In genomic region chr1:44694863-44695478, GRCh38 we compare ENCODE assay signal across 13 cellular contexts. TPM values are rescaled to one million over a fixed set of nuclear protein-coding genes. Genes with fewer than 3 reads are reported as not detected.
A peak's percentile ranks its signal among the peaks of the same experiment; 100 is the strongest.
DNase-seq lines count a peak whose midpoint lies in the region; ATAC-seq and TF ChIP-seq lines count a peak whose summit lies in the region.
"Had no signal": no experiment of that assay in that cellular context is flagged by ENCODE, and none has a peak within 500 bp of the region (broad histone marks: within the 10 kb centered on the region; RNA-seq: fewer than 3 reads in every experiment).

No MANE protein-coding gene starts in this region.

- DNase-seq in left lobe of liver (ENCODE audit: low spot score), result no peak
- DNase-seq in colonic mucosa, result no peak
- no peak for DNase-seq in SHP77 treated with DMSO at 0.1 percent for 48 hours (lab: John Stamatoyannopoulos, UW)
- no peak for DNase-seq in activated CD4-positive, alpha-beta T cell treated with anti-CD3 and anti-CD28 coated beads, Interleukin-2, amount 50 U/mL, for 4 hours
- DNase-seq in activated T-helper 1 cell treated with anti-CD3 and anti-CD28 coated beads, Interleukin-12 subunit alpha, Interleukin-12 subunit beta, Interleukin-2, Interleukin-4 antibody, amounts not matched to agents 30 ng/mL and 10 ng/mL and 1 ng/mL, durations not matched to agents 14 hours and 24 hours and 36 hours (ENCODE audit: low spot score), result no peak
- DNase-seq: CD4-positive, alpha-beta memory T cell; NCI-H1930 had no signal

- no peak overlapping the region for H3K27ac Mint-ChIP-seq in activated T-helper 1 cell treated with anti-CD3 and anti-CD28 coated beads, Interleukin-12 subunit alpha, Interleukin-12 subunit beta, Interleukin-2, Interleukin-4 antibody, amounts not matched to agents 30 ng/mL and 10 ng/mL and 1 ng/mL, durations not matched to agents 14 hours and 24 hours and 36 hours
- H3K27ac Mint-ChIP-seq: CD4-positive, alpha-beta memory T cell had no signal

- intact Hi-C loops in colonic mucosa (cut with DNase I), result no loop called here
- intact Hi-C loops in activated T-helper 1 cell treated with anti-CD3 and anti-CD28 coated beads, Interleukin-12 subunit alpha, Interleukin-12 subunit beta, Interleukin-2, Interleukin-4 antibody, amounts not matched to agents 30 ng/mL and 10 ng/mL and 1 ng/mL, durations not matched to agents 14 hours and 24 hours and 36 hours (cut with micrococcal nuclease), result no loop called here

- ATAC-seq in GM18511 (IDR thresholded peaks at IDR 0.05; ENCODE audit: unreplicated experiment) (peak; percentile 69), GM21447 (IDR thresholded peaks at IDR 0.05; ENCODE audit: unreplicated experiment) (peak; percentile 62), HG03095 (IDR thresholded peaks at IDR 0.05; ENCODE audit: unreplicated experiment) (peak; percentile 70), left lobe of liver (peak; percentile 41)

- no peaks in the 10 kb centered on the region for H3K4me1 ChIP-seq in colonic mucosa

- peaks cover 2% of the 10 kb centered on the region for H3K36me3 Mint-ChIP-seq in activated T-helper 1 cell treated with anti-CD3 and anti-CD28 coated beads, Interleukin-12 subunit alpha, Interleukin-12 subunit beta, Interleukin-2, Interleukin-4 antibody, amounts not matched to agents 30 ng/mL and 10 ng/mL and 1 ng/mL, durations not matched to agents 14 hours and 24 hours and 36 hours (ENCODE audit: low read depth)
- H3K36me3 Mint-ChIP-seq: CD4-positive, alpha-beta memory T cell had no signal

- H3K9me3 ChIP-seq in colonic mucosa, result no peaks in the 10 kb centered on the region
- H3K9me3 ChIP-seq: neutrophil had no signal

- H3K27me3 ChIP-seq in colonic mucosa, result no peaks in the 10 kb centered on the region
- H3K27me3 ChIP-seq: neutrophil had no signal

- H3K36me3 ChIP-seq in colonic mucosa, result no peaks in the 10 kb centered on the region
- H3K36me3 ChIP-seq: neutrophil had no signal

- no peak overlapping the region for H3K27ac ChIP-seq in colonic mucosa
- H3K27ac ChIP-seq: neutrophil had no signal

- no peak overlapping the region for H3K9ac ChIP-seq in colonic mucosa (ENCODE audit: low read depth in 2 of 2, low read length in 2 of 2)

- H3K27me3 Mint-ChIP-seq in activated T-helper 1 cell treated with anti-CD3 and anti-CD28 coated beads, Interleukin-12 subunit alpha, Interleukin-12 subunit beta, Interleukin-2, Interleukin-4 antibody, amounts not matched to agents 30 ng/mL and 10 ng/mL and 1 ng/mL, durations not matched to agents 14 hours and 24 hours and 36 hours (ENCODE audit: insufficient read depth), result no peaks in the 10 kb centered on the region

- H3K4me3 ChIP-seq in colonic mucosa, result no peak overlapping the region

- peaks cover 26% of the 10 kb centered on the region for H3K4me1 Mint-ChIP-seq in activated T-helper 1 cell treated with anti-CD3 and anti-CD28 coated beads, Interleukin-12 subunit alpha, Interleukin-12 subunit beta, Interleukin-2, Interleukin-4 antibody, amounts not matched to agents 30 ng/mL and 10 ng/mL and 1 ng/mL, durations not matched to agents 14 hours and 24 hours and 36 hours (ENCODE audit: low read depth)

- H3K4me3 Mint-ChIP-seq in activated T-helper 1 cell treated with anti-CD3 and anti-CD28 coated beads, Interleukin-12 subunit alpha, Interleukin-12 subunit beta, Interleukin-2, Interleukin-4 antibody, amounts not matched to agents 30 ng/mL and 10 ng/mL and 1 ng/mL, durations not matched to agents 14 hours and 24 hours and 36 hours, result no peak overlapping the region
- H3K4me3 Mint-ChIP-seq: CD4-positive, alpha-beta memory T cell had no signal

- no peak for TF ChIP-seq CTCF in colonic mucosa (IDR thresholded peaks at IDR 0.05)

- H3K9me3 Mint-ChIP-seq in activated T-helper 1 cell treated with anti-CD3 and anti-CD28 coated beads, Interleukin-12 subunit alpha, Interleukin-12 subunit beta, Interleukin-2, Interleukin-4 antibody, amounts not matched to agents 30 ng/mL and 10 ng/mL and 1 ng/mL, durations not matched to agents 14 hours and 24 hours and 36 hours, result no peaks in the 10 kb centered on the region

RNA-seq across cellular contexts. Expression of gene ARMH1, which starts 20.5 kb away (rescaled TPM):
- 14.7 TPM for total RNA-seq in left lobe of liver
- total RNA-seq in colonic mucosa, result 1 to 10 TPM; 1.3 to 5.1 TPM
- 95.3 and 99.8 TPM in 2 replicates for total RNA-seq in activated T-helper 1 cell treated with anti-CD3 and anti-CD28 coated beads, Interleukin-12 subunit alpha, Interleukin-12 subunit beta, Interleukin-2, Interleukin-4 antibody, amounts not matched to agents 30 ng/mL and 10 ng/mL and 1 ng/mL, durations not matched to agents 14 hours and 24 hours and 36 hours

RNA-seq across cellular contexts. Expression of gene TMEM53, which starts 20.7 kb away (rescaled TPM):
- total RNA-seq in left lobe of liver, result 27.5 TPM
- 10 to 100 TPM; 26.4 to 29.6 TPM for total RNA-seq in colonic mucosa
- total RNA-seq in activated T-helper 1 cell treated with anti-CD3 and anti-CD28 coated beads, Interleukin-12 subunit alpha, Interleukin-12 subunit beta, Interleukin-2, Interleukin-4 antibody, amounts not matched to agents 30 ng/mL and 10 ng/mL and 1 ng/mL, durations not matched to agents 14 hours and 24 hours and 36 hours, result 4.3 and 6.6 TPM in 2 replicates

RNA-seq across cellular contexts. Expression of gene RNU5D-1, which starts 36.0 kb away (rescaled TPM):
- total RNA-seq in left lobe of liver (not detected), colonic mucosa (not detected)
- total RNA-seq in activated T-helper 1 cell treated with anti-CD3 and anti-CD28 coated beads, Interleukin-12 subunit alpha, Interleukin-12 subunit beta, Interleukin-2, Interleukin-4 antibody, amounts not matched to agents 30 ng/mL and 10 ng/mL and 1 ng/mL, durations not matched to agents 14 hours and 24 hours and 36 hours, result not detected in 2 replicates
- total RNA-seq: CD4-positive, alpha-beta memory T cell; frontal cortex; T-helper 2 cell treated with Interferon-gamma antibody and Interleukin-4, amounts not matched to agents 100 ng/mL and 5 ng/mL, for 36 hours had no signal

RNA-seq across cellular contexts. Expression of gene KIF2C, which starts 44.7 kb away (rescaled TPM):
- total RNA-seq in left lobe of liver (0.73 TPM), colonic mucosa (10 to 100 TPM; 13.6 to 33.2 TPM)
- total RNA-seq in activated T-helper 1 cell treated with anti-CD3 and anti-CD28 coated beads, Interleukin-12 subunit alpha, Interleukin-12 subunit beta, Interleukin-2, Interleukin-4 antibody, amounts not matched to agents 30 ng/mL and 10 ng/mL and 1 ng/mL, durations not matched to agents 14 hours and 24 hours and 36 hours, result 68.7 and 72.9 TPM in 2 replicates
